8 cellular contexts compared by ENCODE assay signal in genomic region chr19:33194884-33195710, GRCh38. TPM values are rescaled to one million over a fixed set of nuclear protein-coding genes. Genes with fewer than 3 reads are reported as not detected.
A peak's percentile ranks its signal among the peaks of the same experiment; 100 is the strongest.
DNase-seq lines count a peak whose midpoint lies in the region; ATAC-seq and TF ChIP-seq lines count a peak whose summit lies in the region.

No MANE protein-coding gene starts in this region.

- H3K27ac ChIP-seq in mammary epithelial cell (ENCODE audit: insufficient read depth, low read depth, low read length), result no peak overlapping the region
- H3K27ac ChIP-seq in left lung, result no peak overlapping the region

- no peaks in the 10 kb centered on the region for H3K36me3 Mint-ChIP-seq in type B pancreatic cell

- H3K4me3 Mint-ChIP-seq in type B pancreatic cell, result peak overlapping the region; percentile 89

- DNase-seq in 8988T, result peak; percentile 63
- DNase-seq in HEK293T (ENCODE audit: extremely low spot score), result peak; percentile 40
- DNase-seq in mammary epithelial cell, result no peak
- DNase-seq in left lung, result peak in 1 of 2 donors; percentile 86
- peak; percentile 69 for DNase-seq in type B pancreatic cell (ENCODE audit: extremely low spot score, unreplicated experiment)
- DNase-seq in ecto neural progenitor cell (ENCODE audit: low spot score), result no peak
- DNase-seq in medulla oblongata (ENCODE audit: extremely low spot score), result no peak

- in situ Hi-C loops in mammary epithelial cell (cut with MboI; ENCODE audit: low sequenced_read_pairs in 2 of 2), result no loop called here

- ATAC-seq in left lung (peak; percentile 78), HG03565 (IDR thresholded peaks at IDR 0.05; ENCODE audit: unreplicated experiment) (no peak)

- dilution Hi-C loops in mammary epithelial cell (cut with HindIII; ENCODE audit: low sequenced_read_pairs), result no loop called here

- no peak overlapping the region for H3K9ac ChIP-seq in mammary epithelial cell (ENCODE audit: insufficient read depth, low read length)

- peaks cover 10% of the 10 kb centered on the region for H3K27me3 ChIP-seq in mammary epithelial cell (ENCODE audit: insufficient read depth, low read length)
- H3K27me3 ChIP-seq in left lung, result peaks cover 0 to 43% of the 10 kb centered on the region in 2 donors

- H3K27me3 Mint-ChIP-seq in type B pancreatic cell, result peaks cover 28% of the 10 kb centered on the region

- no TSS peak for BruUV-seq in mammary epithelial cell (replicated peaks; lab: Mats Ljungman, UMichigan)

- CTCF ChIA-PET in HEK293T (lab: Yijun Ruan, JAX) (interaction anchor here (2.2 kb wide), 1 partner anchor 11 kb away, joined by 8 read pairs; no protein-coding TSS in a partner anchor), mammary epithelial cell (lab: Charles Lee; ENCODE audit: low non-redundant PET) (no interaction called here)

- H3K9me3 Mint-ChIP-seq in type B pancreatic cell, result no peaks in the 10 kb centered on the region

- no peak for TF ChIP-seq CTCF in mammary epithelial cell (conservative IDR thresholded peaks at IDR 0.05 in 1 of 2, IDR thresholded peaks at IDR 0.05 in 1 of 2; ENCODE audit: extremely low read depth in 1 of 2, insufficient read depth in 1 of 2, low read depth in 1 of 2, low read length in 2 of 2)
- no peak for TF ChIP-seq CTCF in left lung (IDR thresholded peaks at IDR 0.05)
- TF ChIP-seq CTCF in type B pancreatic cell (conservative IDR thresholded peaks at IDR 0.05), result no peak

- POLR2A ChIA-PET in HEK293T (lab: Yijun Ruan, JAX), result interaction anchor here (1.3 to 2.0 kb wide), 2 partner anchors 14 to 18 kb away, joined by 4 to 9 read pairs; no protein-coding TSS in a partner anchor

- H3K4me1 ChIP-seq in mammary epithelial cell (ENCODE audit: insufficient read depth, low read length) (no peaks in the 10 kb centered on the region), left lung (peaks cover 3 to 38% of the 10 kb centered on the region in 2 donors)

- peak overlapping the region; percentile 55 for H2AFZ ChIP-seq in mammary epithelial cell (ENCODE audit: low read depth, low read length)

- H4K20me1 ChIP-seq in mammary epithelial cell (ENCODE audit: insufficient read depth, low read length), result no peaks in the 10 kb centered on the region

- WGBS in mammary epithelial cell (ENCODE audit: low coverage, missing lambda C conversion rate), result 2% methylated on average over 5 of the region's 50 CpGs

- H3K4me3 ChIP-seq in mammary epithelial cell (replicated peaks in 1 of 3; ENCODE audit: insufficient read depth in 1 of 3, low read depth in 2 of 3, low read length in 3 of 3) (peak overlapping the region; percentile 25 to 49 (median 44)), left lung (peak overlapping the region; percentile 46 to 56)

- no peaks in the 10 kb centered on the region for H3K9me3 ChIP-seq in mammary epithelial cell (replicated peaks; ENCODE audit: insufficient read depth, low read length)
- no peaks in the 10 kb centered on the region for H3K9me3 ChIP-seq in left lung

- no peaks in the 10 kb centered on the region for H3K36me3 ChIP-seq in mammary epithelial cell (ENCODE audit: insufficient read depth, low read length)
- H3K36me3 ChIP-seq in left lung, result no peaks in the 10 kb centered on the region

- H3K4me1 Mint-ChIP-seq in type B pancreatic cell (ENCODE audit: unreplicated experiment), result no peaks in the 10 kb centered on the region

- peak overlapping the region; percentile 75 for H3K27ac Mint-ChIP-seq in type B pancreatic cell

- H3K79me2 ChIP-seq in mammary epithelial cell (ENCODE audit: insufficient read depth, low read length), result no peaks in the 10 kb centered on the region

- peak overlapping the region; percentile 79 for H3K4me2 ChIP-seq in mammary epithelial cell (ENCODE audit: insufficient read depth, low read depth, low read length)

- intact Hi-C loops in mammary epithelial cell (cut with micrococcal nuclease) (no loop called here), left lung (cut with DNase I) (no loop called here)

TF ChIP-seq in HEK293T, 16 proteins besides CTCF, POLR2A, EP300 and RAD21:
- no peak for TF ChIP-seq HDGF (IDR thresholded peaks at IDR 0.05; ENCODE audit: borderline replicate concordance)
- TF ChIP-seq L3MBTL2 (conservative IDR thresholded peaks at IDR 0.05), result no peak
- TF ChIP-seq ELF4 (IDR thresholded peaks at IDR 0.05), result no peak
- no peak for TF ChIP-seq ARNT (IDR thresholded peaks at IDR 0.05)
- no peak for TF ChIP-seq LEF1 (IDR thresholded peaks at IDR 0.05; ENCODE audit: borderline replicate concordance)

RNA-seq across cellular contexts. Expression of gene LRP3, which starts 1.0 kb away (rescaled TPM):
- total RNA-seq in mammary epithelial cell (10 to 100 TPM; 12.1 to 18.8 TPM), left lung (10 to 100 TPM; 18.1 to 33.5 TPM), type B pancreatic cell (ENCODE audit: low replicate concordance) (24.2 and 49.6 TPM in 2 replicates)
- polyA plus RNA-seq in mammary epithelial cell, result 1.8 TPM
- polyA minus RNA-seq in mammary epithelial cell, result 5.2 TPM

RNA-seq across cellular contexts. Expression of gene SLC7A10, which starts 30.6 kb away (rescaled TPM):
- total RNA-seq in mammary epithelial cell, result not detected
- polyA plus RNA-seq in mammary epithelial cell, result not detected
- not detected for polyA minus RNA-seq in mammary epithelial cell
- under 1 TPM in 1 of 2 donors, not detected in 1; 0.50 TPM for total RNA-seq in left lung
- 0.68 TPM in 1 of 2 replicates, not detected in the other for total RNA-seq in type B pancreatic cell (ENCODE audit: low replicate concordance)

Comparison
In these comparisons a context has a peak if more than half of its experiments do, and no peak if none do; other contexts are left out.
1. DNase-seq: peak in 8988T (single experiment), HEK293T (single experiment) and type B pancreatic cell (single experiment); none in mammary epithelial cell (single experiment), ecto neural progenitor cell (single experiment) and medulla oblongata (single experiment).